ENCODE assay signal across 7 cellular contexts in genomic region chr1:231422798-231423309, GRCh38. TPM values are rescaled to one million over a fixed set of nuclear protein-coding genes. Genes with fewer than 3 reads are reported as not detected.
DNase-seq lines count a peak whose midpoint lies in the region; ATAC-seq and TF ChIP-seq lines count a peak whose summit lies in the region.

No MANE protein-coding gene starts in this region.

- H3K9ac ChIP-seq in iPS-15b (ENCODE audit: low read depth, low read length) = no peak overlapping the region

- no peaks in the 10 kb centered on the region for H3K9me3 Mint-ChIP-seq in activated CD8-positive, alpha-beta T cell treated with anti-CD3 and anti-CD28 coated beads for 36 hours
- no peaks in the 10 kb centered on the region for H3K9me3 Mint-ChIP-seq in stimulated activated naive B cell treated with anti-CD40 and anti-IgM and Interleukin-4, amounts not matched to agents 10 μg/mL and 1 μg/mL and 100 μg/mL, for 72 hours

- CTCF ChIA-PET in activated CD8-positive, alpha-beta T cell treated with anti-CD3 and anti-CD28 coated beads for 36 hours (lab: Charles Lee) = interaction anchor here (0.8 to 1.4 kb wide), 2 partner anchors 64 to 85 kb away, joined by 3 to 4 read pairs; partner anchors contain the start of genes EXOC8 and SPRTN

- H3K36me3 ChIP-seq in iPS-15b (ENCODE audit: control insufficient read depth, insufficient read depth, low read length) = no peaks in the 10 kb centered on the region

- H3K4me1 Mint-ChIP-seq in activated CD8-positive, alpha-beta T cell treated with anti-CD3 and anti-CD28 coated beads for 36 hours (ENCODE audit: low read depth) = peaks cover 23% of the 10 kb centered on the region
- H3K4me1 Mint-ChIP-seq in stimulated activated naive B cell treated with anti-CD40 and anti-IgM and Interleukin-4, amounts not matched to agents 10 μg/mL and 1 μg/mL and 100 μg/mL, for 72 hours = peaks cover 12 to 27% of the 10 kb centered on the region in 2 donors

- H3K27ac Mint-ChIP-seq in activated CD8-positive, alpha-beta T cell treated with anti-CD3 and anti-CD28 coated beads for 36 hours = peak overlapping the region; percentile 92
- peak overlapping the region; percentile 92 for H3K27ac Mint-ChIP-seq in stimulated activated naive B cell treated with anti-CD40 and anti-IgM and Interleukin-4, amounts not matched to agents 10 μg/mL and 1 μg/mL and 100 μg/mL, for 72 hours

- POLR2A ChIA-PET in activated CD8-positive, alpha-beta T cell treated with anti-CD3 and anti-CD28 coated beads for 36 hours (lab: Charles Lee) = no interaction called here

- peaks cover 4% of the 10 kb centered on the region for H3K27me3 Mint-ChIP-seq in activated CD8-positive, alpha-beta T cell treated with anti-CD3 and anti-CD28 coated beads for 36 hours
- no peaks in the 10 kb centered on the region for H3K27me3 Mint-ChIP-seq in stimulated activated naive B cell treated with anti-CD40 and anti-IgM and Interleukin-4, amounts not matched to agents 10 μg/mL and 1 μg/mL and 100 μg/mL, for 72 hours

- H3K4me3 ChIP-seq in HFF-Myc (replicated peaks; ENCODE audit: low read depth, low read length) = peak overlapping the region; percentile 88
- peak overlapping the region; percentile 59 for H3K4me3 ChIP-seq in iPS-15b (ENCODE audit: low read depth, low read length)

- H3K4me1 ChIP-seq in iPS-15b (ENCODE audit: control insufficient read depth, insufficient read depth, low read length) = peaks cover 2% of the 10 kb centered on the region

- no peak for TF ChIP-seq CTCF in HFF-Myc (IDR thresholded peaks at IDR 0.05; ENCODE audit: low read depth, low read length, missing control alignments)
- TF ChIP-seq CTCF in activated CD8-positive, alpha-beta T cell treated with anti-CD3 and anti-CD28 coated beads for 36 hours (IDR thresholded peaks at IDR 0.05) = no peak

- H3K9me3 ChIP-seq in iPS-15b (ENCODE audit: control insufficient read depth, insufficient read depth, low read length) = no peaks in the 10 kb centered on the region

- peaks cover 29% of the 10 kb centered on the region for H3K36me3 Mint-ChIP-seq in activated CD8-positive, alpha-beta T cell treated with anti-CD3 and anti-CD28 coated beads for 36 hours (ENCODE audit: low read depth)
- H3K36me3 Mint-ChIP-seq in stimulated activated naive B cell treated with anti-CD40 and anti-IgM and Interleukin-4, amounts not matched to agents 10 μg/mL and 1 μg/mL and 100 μg/mL, for 72 hours = peaks cover 0 to 9% of the 10 kb centered on the region in 2 donors

- peak overlapping the region; percentile 84 for H3K4me3 Mint-ChIP-seq in activated CD8-positive, alpha-beta T cell treated with anti-CD3 and anti-CD28 coated beads for 36 hours
- H3K4me3 Mint-ChIP-seq in stimulated activated naive B cell treated with anti-CD40 and anti-IgM and Interleukin-4, amounts not matched to agents 10 μg/mL and 1 μg/mL and 100 μg/mL, for 72 hours = peak overlapping the region; percentile 81 to 91

- peaks cover 61% of the 10 kb centered on the region for H3K27me3 ChIP-seq in iPS-15b (ENCODE audit: control insufficient read depth, insufficient read depth, low read length)

- DNase-seq in HFF-Myc (ENCODE audit: extremely low read depth, low read depth) = no peak
- no peak for DNase-seq in activated CD8-positive, alpha-beta T cell treated with anti-CD3 and anti-CD28 coated beads for 36 hours
- DNase-seq in stimulated activated naive B cell treated with anti-CD40 and anti-IgM and Interleukin-4, amounts not matched to agents 10 μg/mL and 1 μg/mL and 100 μg/mL, for 72 hours = no peak
- no peak for DNase-seq in NOMO-1 treated with dmso at 0.1 percent for 144 hours (lab: John Stamatoyannopoulos, UW; ENCODE audit: unreplicated experiment)
- DNase-seq in anterior cingulate cortex (lab: John Stamatoyannopoulos, UW) = no peak

- intact Hi-C loops in activated CD8-positive, alpha-beta T cell treated with anti-CD3 and anti-CD28 coated beads for 36 hours (cut with micrococcal nuclease) = loop anchor here (5.0 kb wide), 2 partner anchors 61 to 104 kb away; partner anchors contain the start of gene TSNAX

- ATAC-seq in activated CD8-positive, alpha-beta T cell treated with anti-CD3 and anti-CD28 coated beads for 36 hours = no peak
- no peak for ATAC-seq in stimulated activated naive B cell treated with anti-CD40 and anti-IgM and Interleukin-4, amounts not matched to agents 10 μg/mL and 1 μg/mL and 100 μg/mL, for 72 hours (replicated peaks)
- no peak for ATAC-seq in GM21381 (IDR thresholded peaks at IDR 0.05; ENCODE audit: unreplicated experiment)

RNA-seq across cellular contexts. Expression of gene EGLN1, which starts 0.8 kb away (rescaled TPM):
- total RNA-seq in activated CD8-positive, alpha-beta T cell treated with anti-CD3 and anti-CD28 coated beads for 36 hours = 10 to 100 TPM; 46.5 to 47.2 TPM
